ENCODE assay signal across 21 cellular contexts in the genomic region with DNA sequence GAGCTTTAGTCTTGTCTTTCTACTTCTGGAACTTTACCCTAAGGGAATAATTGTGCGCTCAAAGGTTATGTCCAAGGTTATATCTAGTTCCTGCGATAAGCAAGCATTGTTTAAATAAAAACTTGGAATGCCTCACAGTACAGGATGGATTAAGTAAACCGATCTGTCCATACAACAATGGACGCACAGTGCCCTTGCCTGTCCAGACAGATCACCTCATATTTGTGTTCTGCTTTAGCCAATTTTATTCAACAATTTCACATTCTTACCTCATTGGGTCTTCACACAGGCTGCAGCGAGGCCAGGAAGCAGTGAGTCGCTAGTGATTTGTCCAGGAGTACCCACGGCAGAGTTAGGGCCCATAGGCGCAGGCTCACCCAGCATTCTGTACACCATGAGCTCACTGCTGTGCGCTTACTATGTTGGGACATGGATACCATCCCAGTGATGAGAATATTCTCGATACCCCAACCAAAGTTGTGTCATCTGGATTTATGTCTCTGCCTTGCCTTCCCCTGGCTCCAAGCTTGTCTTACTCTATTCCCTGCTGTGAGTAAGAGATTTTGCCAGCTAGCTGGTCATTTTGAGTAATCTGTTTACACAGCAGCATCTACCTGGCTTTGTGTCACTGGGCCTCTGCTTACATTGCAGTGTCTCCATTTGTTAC.
DNase-seq lines count a peak whose midpoint lies in the region; ATAC-seq and TF ChIP-seq lines count a peak whose summit lies in the region.
"Had no signal": no experiment of that assay in that cellular context is flagged by ENCODE, and none has a peak within 500 bp of the region (broad histone marks: within the 10 kb centered on the region; RNA-seq: fewer than 3 reads in every experiment).

No MANE protein-coding gene starts in this region.

- H3K4me3 ChIP-seq in foreskin fibroblast (ENCODE audit: low read depth in 1 of 2, low read length in 2 of 2) = no peak overlapping the region
- H3K4me3 ChIP-seq: dorsolateral prefrontal cortex, K562, thoracic aorta had no signal

- H3K27ac ChIP-seq in C4-2B (peak overlapping the region; percentile 96), VCaP (peak overlapping the region; percentile 94)
- H3K27ac ChIP-seq: dorsolateral prefrontal cortex, thoracic aorta had no signal

- TF ChIP-seq CTCF in C4-2B (conservative IDR thresholded peaks at IDR 0.05) (no peak), VCaP (conservative IDR thresholded peaks at IDR 0.05) (no peak), foreskin fibroblast (IDR thresholded peaks at IDR 0.05; ENCODE audit: low read depth, low read length) (no peak)

- peak; percentile 76 for DNase-seq in NCI-H146 (lab: John Stamatoyannopoulos, UW)
- peak; percentile 34 for DNase-seq in iris pigment epithelial cell (ENCODE audit: low read depth)
- no peak for DNase-seq in activated effector memory CD4-positive, alpha-beta T cell treated with anti-CD3 and anti-CD28 coated beads, Interleukin-2, amount 50 U/mL, for 16 hours
- DNase-seq in foreskin fibroblast = no peak
- no peak for DNase-seq in SW480 (ENCODE audit: low spot score)
- DNase-seq: activated CD4-positive, alpha-beta T cell treated with anti-CD3 and anti-CD28 coated beads, Interleukin-2, amount 10 ng/mL, durations not matched to agents 7 days and 5 days; activated effector memory CD4-positive, alpha-beta T cell treated with Interleukin-2 at 50 U/mL for 16 hours; C1 segment of cervical spinal cord; dorsolateral prefrontal cortex; MV-4-11; naive thymus-derived CD8-positive, alpha-beta T cell; NCI-H187 treated with DMSO at 0.1 percent for 48 hours; NCI-H446; SIG-M5; T-helper 1 cell had no signal

- no peak for ATAC-seq in GM18867 (IDR thresholded peaks at IDR 0.05; ENCODE audit: unreplicated experiment)
- ATAC-seq: K562; naive thymus-derived CD8-positive, alpha-beta T cell; stimulated activated effector memory CD8-positive, alpha-beta T cell treated with anti-CD3 and anti-CD28 coated beads, Interleukin-12 subunit alpha, Interleukin-12 subunit beta, amount 100 ng/mL, for 72 hours had no signal

Comparison
In these comparisons a context has a peak if more than half of its experiments do, and no peak if none do; other contexts are left out.
1. DNase-seq: peak in NCI-H146 (single experiment) and iris pigment epithelial cell (single experiment); none in activated effector memory CD4-positive, alpha-beta T cell treated with anti-CD3 and anti-CD28 coated beads, Interleukin-2, amount 50 U/mL, for 16 hours (single experiment), foreskin fibroblast (0 of 2) and SW480 (single experiment).